Comparison of ENCODE assay signal across 18 cellular contexts in genomic region chr20:51327251-51327841, GRCh38.
A peak's percentile ranks its signal among the peaks of the same experiment; 100 is the strongest.
DNase-seq lines count a peak whose midpoint lies in the region; ATAC-seq, FAIRE-seq and TF ChIP-seq lines count a peak whose summit lies in the region.
"Had no signal": no experiment of that assay in that cellular context is flagged by ENCODE, and none has a peak within 500 bp of the region (broad histone marks: within the 10 kb centered on the region; RNA-seq: fewer than 3 reads in every experiment).

No MANE protein-coding gene starts in this region.

- BruUV-seq in mammary epithelial cell (replicated peaks; lab: Mats Ljungman, UMichigan): no TSS peak

- DNase-seq in AG09309 (ENCODE audit: low read depth) (peak; percentile 78), HTR-8/SVneo (ENCODE audit: insufficient read length, low spot score) (peak; percentile 85), mammary epithelial cell (peak; percentile 72), lung microvascular endothelial cell (ENCODE audit: low read depth in 2 of 2) (peak; percentile 73 to 89), GM19240 (ENCODE audit: insufficient read length, low spot score) (no peak), NCI-H2171 treated with DMSO at 0.1 percent for 48 hours (lab: John Stamatoyannopoulos, UW) (no peak)
- DNase-seq in activated effector memory CD4-positive, alpha-beta T cell treated with Interleukin-2 at 50 U/mL for 16 hours: no peak
- DNase-seq: activated T-cell treated with anti-CD3 and anti-CD28 coated beads for 4 hours; adrenal gland; effector memory CD8-positive, alpha-beta T cell; hippocampal formation; NCI-H1092; NCI-H2227 treated with DMSO at 0.1 percent for 48 hours had no signal

- intact Hi-C loops in mammary epithelial cell (cut with micrococcal nuclease): no loop called here

- dilution Hi-C loops in mammary epithelial cell (cut with HindIII; ENCODE audit: low sequenced_read_pairs): loop anchor here (5.0 kb wide), 4 partner anchors 65 to 335 kb away; no protein-coding TSS in a partner anchor

- no peaks in the 10 kb centered on the region for H3K27me3 ChIP-seq in mammary epithelial cell (ENCODE audit: insufficient read depth, low read length)
- H3K27me3 ChIP-seq: adrenal gland, neutrophil, upper lobe of left lung had no signal

- H3K4me2 ChIP-seq in mammary epithelial cell (ENCODE audit: insufficient read depth, low read depth, low read length): peak overlapping the region; percentile 50

- WGBS in mammary epithelial cell (ENCODE audit: low coverage, missing lambda C conversion rate): 15% methylated on average over 17 of the region's 17 CpGs

- peak; percentile 96 for FAIRE-seq in HTR-8/SVneo (lab: Jason Lieb, UNC)
- FAIRE-seq: GM12878 had no signal

- H3K4me1 ChIP-seq in mammary epithelial cell (ENCODE audit: insufficient read depth, low read length): peaks cover 10% of the 10 kb centered on the region
- H3K4me1 ChIP-seq: adrenal gland, upper lobe of left lung had no signal

- in situ Hi-C loops in mammary epithelial cell (cut with MboI; ENCODE audit: low sequenced_read_pairs in 2 of 2): loop anchor here in 1 of 2 donors (25.0 kb wide), 1 partner anchor 515 kb away; no protein-coding TSS in a partner anchor

- H3K27ac ChIP-seq in mammary epithelial cell (ENCODE audit: insufficient read depth, low read depth, low read length): peak overlapping the region; percentile 52
- H3K27ac ChIP-seq: adrenal gland, neutrophil, upper lobe of left lung had no signal

- no peak for ATAC-seq in HG02642 (IDR thresholded peaks at IDR 0.05; ENCODE audit: poor library complexity, unreplicated experiment)
- ATAC-seq: activated CD4-positive, CD25-positive, alpha-beta regulatory T cell treated with anti-CD3 and anti-CD28 coated beads, Interleukin-2, amount 50 U/mL, for 24 hours; effector memory CD8-positive, alpha-beta T cell; GM12878 had no signal

- H3K9ac ChIP-seq in mammary epithelial cell (ENCODE audit: insufficient read depth, low read length): peak overlapping the region; percentile 20

- H3K79me2 ChIP-seq in mammary epithelial cell (ENCODE audit: insufficient read depth, low read length): no peaks in the 10 kb centered on the region

- TF ChIP-seq CTCF in AG09309 (IDR thresholded peaks at IDR 0.05; ENCODE audit: control insufficient read depth, insufficient read depth, low read depth, low read length, missing control alignments): no peak
- no peak for TF ChIP-seq CTCF in mammary epithelial cell (conservative IDR thresholded peaks at IDR 0.05 in 1 of 2, IDR thresholded peaks at IDR 0.05 in 1 of 2; ENCODE audit: extremely low read depth in 1 of 2, insufficient read depth in 1 of 2, low read depth in 1 of 2, low read length in 2 of 2)

- peak overlapping the region; percentile 48 for H2AFZ ChIP-seq in mammary epithelial cell (ENCODE audit: low read depth, low read length)

- peaks cover 5% of the 10 kb centered on the region for H3K9me3 ChIP-seq in mammary epithelial cell (replicated peaks; ENCODE audit: insufficient read depth, low read length)
- H3K9me3 ChIP-seq: adrenal gland, neutrophil, upper lobe of left lung had no signal

- CTCF ChIA-PET in mammary epithelial cell (lab: Charles Lee; ENCODE audit: low non-redundant PET): no interaction called here

- H3K36me3 ChIP-seq in mammary epithelial cell (ENCODE audit: insufficient read depth, low read length): no peaks in the 10 kb centered on the region
- H3K36me3 ChIP-seq: adrenal gland, neutrophil, upper lobe of left lung had no signal

- H3K4me3 ChIP-seq in AG09309 (ENCODE audit: control insufficient read depth, low read depth, low read length): no peak overlapping the region
- H3K4me3 ChIP-seq in mammary epithelial cell (replicated peaks in 1 of 3; ENCODE audit: insufficient read depth in 1 of 3, low read depth in 2 of 3, low read length in 3 of 3): no peak overlapping the region
- H3K4me3 ChIP-seq: adrenal gland, GM12878, upper lobe of left lung had no signal

- H4K20me1 ChIP-seq in mammary epithelial cell (ENCODE audit: insufficient read depth, low read length): no peaks in the 10 kb centered on the region

Comparison
In these comparisons a context has a peak if more than half of its experiments do, and no peak if none do; other contexts are left out.
1. DNase-seq: peak in AG09309 (single experiment), HTR-8/SVneo (single experiment), mammary epithelial cell (single experiment) and lung microvascular endothelial cell (2 of 2); none in GM19240 (single experiment), activated effector memory CD4-positive, alpha-beta T cell treated with Interleukin-2 at 50 U/mL for 16 hours (single experiment) and NCI-H2171 treated with DMSO at 0.1 percent for 48 hours (single experiment).